In the genomic region with DNA sequence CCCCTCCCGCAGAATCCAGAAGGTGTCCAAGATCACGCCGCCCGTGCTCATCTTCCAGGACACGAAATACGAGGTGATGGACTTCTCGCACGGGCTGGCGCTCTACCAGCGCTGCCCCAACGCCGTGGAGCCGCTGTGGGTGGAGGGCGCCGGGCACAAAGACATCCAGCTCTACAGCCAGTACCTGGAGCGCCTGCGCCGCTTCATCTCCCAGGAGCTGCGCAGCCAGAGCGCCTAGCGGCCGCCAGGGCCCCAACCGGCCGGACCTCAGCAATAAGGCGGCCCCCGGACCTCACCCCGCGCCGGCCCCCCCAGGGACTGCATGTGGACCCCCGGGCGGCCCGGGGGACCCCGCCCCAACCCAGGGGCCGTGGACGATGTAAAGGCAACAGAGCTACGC, we compare ENCODE assay signal across 8 cellular contexts. TPM values are rescaled to one million over a fixed set of nuclear protein-coding genes. Genes with fewer than 3 reads are reported as not detected.
"Had no signal": no experiment of that assay in that cellular context is flagged by ENCODE, and none has a peak within 500 bp of the region (broad histone marks: within the 10 kb centered on the region; RNA-seq: fewer than 3 reads in every experiment).

No MANE protein-coding gene starts in this region.

RNA-seq across cellular contexts. Expression of a gene that starts 50.5 kb away (rescaled TPM):
- total RNA-seq: stomach, subcutaneous adipose tissue, temporal lobe, thoracic aorta, transverse colon, ureter, urinary bladder, vagina had no signal
